Comparison of ENCODE assay signal across 8 cellular contexts in the genomic region with DNA sequence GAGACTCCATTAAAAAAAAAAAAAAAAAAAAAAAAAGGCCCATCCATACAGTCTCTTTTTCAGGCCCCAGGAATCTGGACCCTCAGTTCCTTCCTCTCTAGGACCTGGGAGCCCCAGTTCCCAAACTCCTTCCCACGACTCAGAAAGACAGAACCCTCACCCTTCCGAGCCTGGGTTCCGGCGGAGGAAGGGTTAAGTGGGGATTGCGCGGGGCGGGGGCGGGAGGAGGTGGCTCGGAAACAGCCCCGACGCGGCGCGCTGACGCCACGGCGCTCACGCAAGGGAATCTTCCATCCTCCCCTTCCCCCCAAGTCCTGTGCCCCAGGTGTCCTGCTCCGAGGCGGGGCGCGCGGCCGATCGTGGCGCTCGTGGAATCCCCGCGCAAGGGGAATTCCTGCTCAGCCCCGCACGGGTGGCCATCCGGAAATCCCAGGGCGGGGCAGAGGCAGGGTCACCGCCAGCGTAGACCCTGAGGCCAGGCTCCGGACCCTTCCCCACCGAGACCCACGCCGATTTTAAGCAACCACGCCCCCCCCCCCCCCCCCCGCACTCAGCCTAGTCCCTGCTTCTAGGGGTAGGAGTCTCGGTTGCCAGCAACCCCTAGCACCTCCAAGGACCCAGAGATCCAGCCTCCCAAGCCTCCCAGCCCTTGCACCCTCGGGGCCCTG. TPM values are rescaled to one million over a fixed set of nuclear protein-coding genes. Genes with fewer than 3 reads are reported as not detected.
DNase-seq lines count a peak whose midpoint lies in the region; ATAC-seq and TF ChIP-seq lines count a peak whose summit lies in the region.

No MANE protein-coding gene starts in this region.

- H3K4me3 ChIP-seq in smooth muscle cell = peak overlapping the region; percentile 78

- 1% methylated on average over 17 of the region's 43 CpGs for WGBS in smooth muscle cell (ENCODE audit: low lambda C conversion rate)

- in situ Hi-C loops in GM13977 (cut with MboI; ENCODE audit: low pct_unique_long_range_greater_than_20kb, low sequenced_read_pairs, unreplicated experiment) = no loop called here

- peak; percentile 38 for ATAC-seq in HG02981 (IDR thresholded peaks at IDR 0.05; ENCODE audit: unreplicated experiment)
- no peak for ATAC-seq in GM21390 (IDR thresholded peaks at IDR 0.05; ENCODE audit: unreplicated experiment)

- peaks cover 13% of the 10 kb centered on the region for H3K79me2 ChIP-seq in smooth muscle cell (ENCODE audit: low read depth)

- H3K36me3 ChIP-seq in smooth muscle cell (ENCODE audit: low read depth) = no peaks in the 10 kb centered on the region

- H3K27ac ChIP-seq in caudate nucleus (ENCODE audit: low read depth, low read length) (peak overlapping the region; percentile 80), smooth muscle cell (ENCODE audit: low read depth) (peak overlapping the region; percentile 81)

- H3K9me3 ChIP-seq in smooth muscle cell (replicated peaks; ENCODE audit: low read depth) = no peaks in the 10 kb centered on the region

- TF ChIP-seq CTCF in GM13977 (IDR thresholded peaks at IDR 0.05; ENCODE audit: extremely low read depth, insufficient read depth, missing control alignments) (no peak), smooth muscle cell (IDR thresholded peaks at IDR 0.05; ENCODE audit: borderline replicate concordance, insufficient read depth, poor library complexity, severe bottlenecking) (no peak)

- H4K20me1 ChIP-seq in smooth muscle cell (ENCODE audit: low read depth) = no peaks in the 10 kb centered on the region

- peak; percentile 93 for DNase-seq in GM13977 (ENCODE audit: low spot score)
- DNase-seq in NCI-H2196 (lab: John Stamatoyannopoulos, UW; ENCODE audit: unreplicated experiment) = peak; percentile 86
- DNase-seq in activated CD4-positive, CD25-positive, alpha-beta regulatory T cell treated with anti-CD3 and anti-CD28 coated beads, Interleukin-2, amount 50 U/mL, for 16 hours (ENCODE audit: low read depth, low spot score) = peak; percentile 75
- DNase-seq in caudate nucleus (lab: John Stamatoyannopoulos, UW) = peak in 53 of 61 donors; percentile 22 to 87 (median 60)
- peak; percentile 68 for DNase-seq in inferior parietal cortex (ENCODE audit: extremely low spot score)
- DNase-seq in smooth muscle cell (lab: John Stamatoyannopoulos, UW; ENCODE audit: unreplicated experiment) = peak; percentile 34

- peaks cover 15% of the 10 kb centered on the region for H3K4me1 ChIP-seq in smooth muscle cell (ENCODE audit: low read depth)

- H3K4me2 ChIP-seq in smooth muscle cell = peak overlapping the region; percentile 99

- peaks cover 16% of the 10 kb centered on the region for H3F3A ChIP-seq in smooth muscle cell (ENCODE audit: low read depth)

- H3K27me3 ChIP-seq in smooth muscle cell (ENCODE audit: low read depth) = no peaks in the 10 kb centered on the region

- peak overlapping the region; percentile 81 for H2AFZ ChIP-seq in smooth muscle cell (ENCODE audit: low read depth)

- peak overlapping the region; percentile 88 for H3K9ac ChIP-seq in smooth muscle cell (ENCODE audit: low read depth)

RNA-seq across cellular contexts. Expression of a gene that starts 0.7 kb away (rescaled TPM):
- total RNA-seq in smooth muscle cell = 4.2 and 4.9 TPM in 2 replicates
- 9.0 and 11.1 TPM in 2 replicates for polyA plus RNA-seq in smooth muscle cell

RNA-seq across cellular contexts. Expression of a gene that starts 2.6 kb away (rescaled TPM):
- 0.81 TPM in 1 of 2 replicates, not detected in the other for total RNA-seq in smooth muscle cell
- polyA plus RNA-seq in smooth muscle cell = 2.6 and 3.4 TPM in 2 replicates

RNA-seq across cellular contexts. Expression of a gene that starts 8.4 kb away (rescaled TPM):
- not detected in 2 replicates for total RNA-seq in smooth muscle cell
- not detected in 2 replicates for polyA plus RNA-seq in smooth muscle cell

RNA-seq across cellular contexts. Expression of a gene that starts 31.3 kb away (rescaled TPM):
- 40.1 and 81.8 TPM in 2 replicates for total RNA-seq in smooth muscle cell
- polyA plus RNA-seq in smooth muscle cell = 98.3 and 114 TPM in 2 replicates

RNA-seq across cellular contexts. Expression of a gene that starts 36.5 kb away (rescaled TPM):
- 6.0 and 6.2 TPM in 2 replicates for total RNA-seq in smooth muscle cell
- polyA plus RNA-seq in smooth muscle cell = 15.3 and 15.5 TPM in 2 replicates

Comparison
In these comparisons a context has a peak if more than half of its experiments do, and no peak if none do; other contexts are left out.
1. DNase-seq: peak in every context shown above with its lines; median percentile 93 in GM13977; 86 in NCI-H2196; 75 in activated CD4-positive, CD25-positive, alpha-beta regulatory T cell treated with anti-CD3 and anti-CD28 coated beads, Interleukin-2, amount 50 U/mL, for 16 hours; 68 in inferior parietal cortex; 60 in caudate nucleus; 34 in smooth muscle cell.